Comparison of ENCODE assay signal across 19 cellular contexts in the genomic region with DNA sequence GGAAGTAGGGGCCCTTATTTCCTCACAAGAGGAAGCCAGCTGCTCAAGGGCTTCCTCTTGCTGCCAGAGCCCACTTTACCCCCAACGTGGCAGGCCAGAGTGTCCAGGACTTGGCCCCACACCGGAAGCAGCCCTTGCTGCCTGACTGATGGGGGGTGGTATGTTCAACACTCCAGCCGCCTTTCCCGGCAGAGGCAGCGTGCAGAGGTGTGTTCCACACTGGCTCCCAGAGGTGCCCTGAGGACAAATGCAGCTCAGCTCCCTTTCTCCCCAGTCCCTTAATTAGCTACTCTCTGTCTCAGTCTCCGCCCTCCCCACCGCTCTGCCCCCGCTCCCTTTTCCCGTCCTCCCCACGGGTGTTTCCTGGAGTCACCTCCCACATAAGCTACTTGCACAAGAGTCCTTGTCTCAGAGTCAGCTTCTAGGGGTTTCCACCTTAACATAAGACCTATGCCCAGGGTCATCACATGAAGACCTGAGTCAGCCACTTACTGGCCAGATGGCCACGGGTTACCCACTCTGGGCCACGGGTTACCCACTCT.
DNase-seq lines count a peak whose midpoint lies in the region; ATAC-seq, FAIRE-seq and TF ChIP-seq lines count a peak whose summit lies in the region.
"Had no signal": no experiment of that assay in that cellular context is flagged by ENCODE, and none has a peak within 500 bp of the region (broad histone marks: within the 10 kb centered on the region; RNA-seq: fewer than 3 reads in every experiment).

No MANE protein-coding gene starts in this region.

- FAIRE-seq in HTR-8/SVneo (lab: Jason Lieb, UNC), result no peak
- FAIRE-seq: pancreas, TTC549 had no signal

- H3K4me1 ChIP-seq in CD4-positive, CD25-positive, alpha-beta regulatory T cell (ENCODE audit: control insufficient read depth, insufficient read depth, low read length, poor library complexity, severe bottlenecking), result no peaks in the 10 kb centered on the region
- H3K4me1 ChIP-seq in OCI-LY7 (ENCODE audit: insufficient read depth, low read length, poor library complexity, severe bottlenecking) (peaks cover 61% of the 10 kb centered on the region), parathyroid adenoma (no peaks in the 10 kb centered on the region)
- H3K4me1 ChIP-seq: pancreas, SJSA1 had no signal

- no peak for DNase-seq in CD4-positive, CD25-positive, alpha-beta regulatory T cell
- DNase-seq in OCI-LY7 (ENCODE audit: low spot score), result no peak
- DNase-seq in left cardiac atrium, result peak; percentile 27
- DNase-seq in NCI-H2081 (lab: John Stamatoyannopoulos, UW), result no peak
- no peak for DNase-seq in HTR-8/SVneo (ENCODE audit: insufficient read length, low spot score)
- no peak for DNase-seq in activated T-cell treated with anti-CD3 and anti-CD28 coated beads, Interleukin-2, amount 50 U/mL, for 4 hours
- DNase-seq: GF-D8; HCEC 1CT; hypothalamus; stimulated activated CD4-positive, alpha-beta T cell treated with anti-CD3 and anti-CD28 coated beads, Interleukin-4, amount 100 ng/mL, for 1 hour had no signal

- H3K9me3 Mint-ChIP-seq in CD4-positive, CD25-positive, alpha-beta regulatory T cell, result peaks cover 0 to 1% (median 0%) of the 10 kb centered on the region in 7 donors
- no peaks in the 10 kb centered on the region for H3K9me3 Mint-ChIP-seq in activated T-cell treated with anti-CD3 and anti-CD28 coated beads, Interleukin-2, amount 50 U/mL, for 4 hours
- H3K9me3 Mint-ChIP-seq: activated naive CD4-positive, alpha-beta T cell treated with anti-CD3 and anti-CD28 coated beads, Interleukin-2, amount 50 U/mL, for 24 hours; stimulated activated effector memory CD8-positive, alpha-beta T cell treated with anti-CD3 and anti-CD28 coated beads, Interleukin-12 subunit alpha, Interleukin-12 subunit beta, amount 100 ng/mL, for 72 hours had no signal

- H3K79me2 ChIP-seq in OCI-LY7 (ENCODE audit: insufficient read depth, low read depth, low read length), result no peaks in the 10 kb centered on the region
- H3K79me2 ChIP-seq in parathyroid adenoma, result no peaks in the 10 kb centered on the region

- H3K27me3 Mint-ChIP-seq in CD4-positive, CD25-positive, alpha-beta regulatory T cell, result no peaks in the 10 kb centered on the region
- H3K27me3 Mint-ChIP-seq in activated T-cell treated with anti-CD3 and anti-CD28 coated beads, Interleukin-2, amount 50 U/mL, for 4 hours (ENCODE audit: low read depth), result no peaks in the 10 kb centered on the region
- H3K27me3 Mint-ChIP-seq: activated naive CD4-positive, alpha-beta T cell treated with anti-CD3 and anti-CD28 coated beads, Interleukin-2, amount 50 U/mL, for 24 hours had no signal

- intact Hi-C loops in OCI-LY7 (cut with micrococcal nuclease; ENCODE audit: unreplicated experiment), result no loop called here
- intact Hi-C loops in left cardiac atrium (cut with DNase I), result no loop called here

- TF ChIP-seq CTCF in OCI-LY7 (conservative IDR thresholded peaks at IDR 0.05; ENCODE audit: low read length) (no peak), parathyroid adenoma (IDR thresholded peaks at IDR 0.05) (no peak)

- no peak overlapping the region for H3K27ac ChIP-seq in CD4-positive, CD25-positive, alpha-beta regulatory T cell (ENCODE audit: insufficient read depth, low read length, poor library complexity, severe bottlenecking)
- H3K27ac ChIP-seq in OCI-LY7 (ENCODE audit: low read depth, low read length, poor library complexity, severe bottlenecking) (no peak overlapping the region), parathyroid adenoma (peak overlapping the region; percentile 49)
- H3K27ac ChIP-seq: C4-2B, epithelial cell of prostate, pancreas, SJSA1 had no signal

- no peaks in the 10 kb centered on the region for H3K9me3 ChIP-seq in CD4-positive, CD25-positive, alpha-beta regulatory T cell (ENCODE audit: control insufficient read depth in 2 of 2, low read length in 2 of 2)
- H3K9me3 ChIP-seq in OCI-LY7 (ENCODE audit: low read length) (no peaks in the 10 kb centered on the region), parathyroid adenoma (ENCODE audit: control insufficient read depth, low read length) (no peaks in the 10 kb centered on the region)
- H3K9me3 ChIP-seq: pancreas, SJSA1 had no signal

- H2AFZ ChIP-seq in OCI-LY7 (ENCODE audit: low read length) (0 out of 2 replicates have a peak overlapping the region, but pooled peaks have one; percentile 5), parathyroid adenoma (no peak overlapping the region)

- CTCF ChIA-PET in OCI-LY7 (lab: Charles Lee; ENCODE audit: unreplicated experiment), result interaction anchor here (0.6 kb wide), 1 partner anchor 27 kb away, joined by 3 read pairs; no protein-coding TSS in a partner anchor

- H3K9ac ChIP-seq in parathyroid adenoma, result no peak overlapping the region

- no peak for ATAC-seq in CD4-positive, CD25-positive, alpha-beta regulatory T cell (ENCODE audit: low read depth in 2 of 2)
- ATAC-seq in left cardiac atrium (peak; percentile 48 to 71), GM21529 (IDR thresholded peaks at IDR 0.05; ENCODE audit: unreplicated experiment) (no peak)
- ATAC-seq in activated T-cell treated with anti-CD3 and anti-CD28 coated beads, Interleukin-2, amount 50 U/mL, for 4 hours, result no peak
- ATAC-seq: stimulated activated effector memory CD8-positive, alpha-beta T cell treated with anti-CD3 and anti-CD28 coated beads, Interleukin-12 subunit alpha, Interleukin-12 subunit beta, amount 100 ng/mL, for 72 hours had no signal

- no peaks in the 10 kb centered on the region for H3K27me3 ChIP-seq in CD4-positive, CD25-positive, alpha-beta regulatory T cell (ENCODE audit: control insufficient read depth, insufficient read depth, low read length)
- H3K27me3 ChIP-seq in parathyroid adenoma (ENCODE audit: control insufficient read depth, insufficient read depth, low read length), result no peaks in the 10 kb centered on the region
- H3K27me3 ChIP-seq: pancreas, SJSA1 had no signal

- H4K20me1 ChIP-seq in OCI-LY7 (ENCODE audit: insufficient read depth, low read length), result no peaks in the 10 kb centered on the region

- BruUV-seq in OCI-LY7 (replicated peaks; lab: Mats Ljungman, UMichigan), result no TSS peak

- H3K9me2 ChIP-seq in OCI-LY7 (ENCODE audit: insufficient read depth, low read length), result no peaks in the 10 kb centered on the region

- H3K4me2 ChIP-seq in OCI-LY7 (ENCODE audit: low read length) (no peak overlapping the region), parathyroid adenoma (ENCODE audit: low read length) (no peak overlapping the region)

- POLR2A ChIA-PET in OCI-LY7 (lab: Charles Lee), result interaction anchor here (1.4 to 5.0 kb wide), 3 partner anchors 9 to 94 kb away, joined by 4 to 36 read pairs (median 7); no protein-coding TSS in a partner anchor

- peaks cover 0 to 4% (median 2%) of the 10 kb centered on the region in 4 donors for H3K4me1 Mint-ChIP-seq in CD4-positive, CD25-positive, alpha-beta regulatory T cell
- H3K4me1 Mint-ChIP-seq in activated T-cell treated with anti-CD3 and anti-CD28 coated beads, Interleukin-2, amount 50 U/mL, for 4 hours (ENCODE audit: low read depth), result peaks cover 3% of the 10 kb centered on the region
- H3K4me1 Mint-ChIP-seq: activated naive CD4-positive, alpha-beta T cell treated with anti-CD3 and anti-CD28 coated beads, Interleukin-2, amount 50 U/mL, for 24 hours; stimulated activated effector memory CD8-positive, alpha-beta T cell treated with anti-CD3 and anti-CD28 coated beads, Interleukin-12 subunit alpha, Interleukin-12 subunit beta, amount 100 ng/mL, for 72 hours had no signal

- no peaks in the 10 kb centered on the region for H3K36me3 Mint-ChIP-seq in CD4-positive, CD25-positive, alpha-beta regulatory T cell
- H3K36me3 Mint-ChIP-seq in activated T-cell treated with anti-CD3 and anti-CD28 coated beads, Interleukin-2, amount 50 U/mL, for 4 hours (ENCODE audit: insufficient read depth), result no peaks in the 10 kb centered on the region
- H3K36me3 Mint-ChIP-seq: activated naive CD4-positive, alpha-beta T cell treated with anti-CD3 and anti-CD28 coated beads, Interleukin-2, amount 50 U/mL, for 24 hours; stimulated activated effector memory CD8-positive, alpha-beta T cell treated with anti-CD3 and anti-CD28 coated beads, Interleukin-12 subunit alpha, Interleukin-12 subunit beta, amount 100 ng/mL, for 72 hours had no signal

- no peak overlapping the region for H3K4me3 Mint-ChIP-seq in CD4-positive, CD25-positive, alpha-beta regulatory T cell
- H3K4me3 Mint-ChIP-seq in activated T-cell treated with anti-CD3 and anti-CD28 coated beads, Interleukin-2, amount 50 U/mL, for 4 hours, result no peak overlapping the region
- H3K4me3 Mint-ChIP-seq: activated naive CD4-positive, alpha-beta T cell treated with anti-CD3 and anti-CD28 coated beads, Interleukin-2, amount 50 U/mL, for 24 hours; stimulated activated effector memory CD8-positive, alpha-beta T cell treated with anti-CD3 and anti-CD28 coated beads, Interleukin-12 subunit alpha, Interleukin-12 subunit beta, amount 100 ng/mL, for 72 hours had no signal

- peak overlapping the region in 2 of 3 donors; percentile 39 to 67 for H3K27ac Mint-ChIP-seq in CD4-positive, CD25-positive, alpha-beta regulatory T cell
- H3K27ac Mint-ChIP-seq: activated naive CD4-positive, alpha-beta T cell treated with anti-CD3 and anti-CD28 coated beads, Interleukin-2, amount 50 U/mL, for 24 hours; stimulated activated effector memory CD8-positive, alpha-beta T cell treated with anti-CD3 and anti-CD28 coated beads, Interleukin-12 subunit alpha, Interleukin-12 subunit beta, amount 100 ng/mL, for 72 hours had no signal

- no peak overlapping the region for H3K4me3 ChIP-seq in CD4-positive, CD25-positive, alpha-beta regulatory T cell (ENCODE audit: low read depth, low read length)
- H3K4me3 ChIP-seq in OCI-LY7 (ENCODE audit: low read depth, low read length, poor library complexity, severe bottlenecking) (no peak overlapping the region), parathyroid adenoma (ENCODE audit: low read depth, low read length) (no peak overlapping the region)
- H3K4me3 ChIP-seq: pancreas, SJSA1 had no signal

- H3K36me3 ChIP-seq in CD4-positive, CD25-positive, alpha-beta regulatory T cell (ENCODE audit: control insufficient read depth, insufficient read depth, low read length), result no peaks in the 10 kb centered on the region
- H3K36me3 ChIP-seq in OCI-LY7 (ENCODE audit: insufficient read depth, low read length), result no peaks in the 10 kb centered on the region
- H3K36me3 ChIP-seq in parathyroid adenoma (ENCODE audit: control insufficient read depth, insufficient read depth, low read length), result no peaks in the 10 kb centered on the region
- H3K36me3 ChIP-seq: pancreas, SJSA1 had no signal

Comparison
In these comparisons a context has a peak if more than half of its experiments do, and no peak if none do; other contexts are left out.
1. ATAC-seq: peak in left cardiac atrium (2 of 2); none in CD4-positive, CD25-positive, alpha-beta regulatory T cell (0 of 2), GM21529 (single experiment) and activated T-cell treated with anti-CD3 and anti-CD28 coated beads, Interleukin-2, amount 50 U/mL, for 4 hours (0 of 2).